27 cellular contexts compared by ENCODE assay signal in the genomic region with DNA sequence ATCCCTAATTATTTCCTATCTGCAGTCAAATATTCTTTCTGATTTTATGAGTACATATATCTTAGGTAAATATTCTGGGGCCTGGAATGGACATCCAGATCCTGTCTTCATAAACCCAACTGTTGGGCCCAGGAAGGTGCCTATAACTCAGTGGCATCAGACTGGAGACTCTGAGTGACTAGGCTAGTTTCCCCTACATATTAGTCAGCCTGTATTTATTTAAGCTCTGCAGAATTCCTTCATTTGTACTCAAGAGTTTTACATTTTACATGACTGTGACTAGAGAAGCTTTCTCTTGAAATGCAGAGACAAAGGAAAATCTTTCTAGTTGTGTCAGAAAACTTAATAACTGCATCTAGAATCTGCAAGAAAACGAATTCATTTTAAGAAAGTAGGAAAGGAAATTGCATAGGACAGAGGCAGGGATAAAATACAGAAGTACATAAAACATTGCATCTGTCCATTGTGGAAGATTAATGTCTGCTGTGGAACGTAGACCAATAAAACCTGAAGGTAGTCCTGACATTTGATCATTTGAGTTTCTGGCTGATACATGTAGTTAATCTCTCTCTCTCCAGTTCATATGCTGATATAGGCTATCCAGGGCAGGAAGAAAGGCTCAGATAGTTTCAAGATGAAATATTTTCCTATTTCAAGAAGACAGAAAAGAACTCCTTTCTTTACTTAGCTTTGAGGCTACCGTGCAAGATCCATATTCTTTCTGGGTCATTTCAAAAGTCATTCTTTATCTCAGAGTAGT.
DNase-seq lines count a peak whose midpoint lies in the region; ATAC-seq, FAIRE-seq and TF ChIP-seq lines count a peak whose summit lies in the region.
"Had no signal": no experiment of that assay in that cellular context is flagged by ENCODE, and none has a peak within 500 bp of the region (broad histone marks: within the 10 kb centered on the region; RNA-seq: fewer than 3 reads in every experiment).

No MANE protein-coding gene starts in this region.

- H3K27me3 ChIP-seq in HCT116 (ENCODE audit: insufficient read depth, low read length) (no peaks in the 10 kb centered on the region), adipocyte (replicated peaks; ENCODE audit: control insufficient read depth, insufficient read depth, low read length) (no peaks in the 10 kb centered on the region), osteoblast (ENCODE audit: insufficient read depth, low read length) (no peaks in the 10 kb centered on the region)
- H3K27me3 ChIP-seq: testis had no signal

- H3K36me3 ChIP-seq in HCT116 (ENCODE audit: control insufficient read depth in 1 of 2, insufficient read depth in 2 of 2, low read length in 2 of 2) (no peaks in the 10 kb centered on the region), adipocyte (ENCODE audit: control insufficient read depth, insufficient read depth, low read length, severe bottlenecking) (no peaks in the 10 kb centered on the region), osteoblast (ENCODE audit: insufficient read depth, low read length) (no peaks in the 10 kb centered on the region)

- no TSS peak for BruUV-seq in HCT116 (replicated peaks; lab: Mats Ljungman, UMichigan)

- CTCF ChIA-PET in A549 (lab: Yijun Ruan, JAX): interaction anchor here (1.1 kb wide), 1 partner anchor 170 kb away, joined by 3 read pairs; no protein-coding TSS in a partner anchor
- CTCF ChIA-PET in HCT116 (lab: Charles Lee): no interaction called here

- H3K9me3 ChIP-seq in A549 (no peaks in the 10 kb centered on the region), HCT116 (ENCODE audit: control insufficient read depth in 1 of 2, insufficient read depth in 1 of 2, low read depth in 1 of 2, low read length in 2 of 2) (no peaks in the 10 kb centered on the region), adipocyte (ENCODE audit: control insufficient read depth, low read length) (no peaks in the 10 kb centered on the region), osteoblast (ENCODE audit: low read depth, low read length) (no peaks in the 10 kb centered on the region)
- H3K9me3 ChIP-seq: testis had no signal

- POLR2A ChIA-PET in A549 (lab: Yijun Ruan, JAX): no interaction called here
- POLR2A ChIA-PET in HCT116 (lab: Charles Lee): no interaction called here

- H3K4me1 ChIP-seq in A549: peaks cover 21% of the 10 kb centered on the region
- peaks cover 16 to 18% of the 10 kb centered on the region in 2 experiments for H3K4me1 ChIP-seq in HCT116 (ENCODE audit: control insufficient read depth in 1 of 2, insufficient read depth in 2 of 2, low read length in 2 of 2)
- H3K4me1 ChIP-seq in adipocyte (ENCODE audit: control insufficient read depth, insufficient read depth, low read length): peaks cover 3% of the 10 kb centered on the region
- peaks cover 2% of the 10 kb centered on the region for H3K4me1 ChIP-seq in osteoblast (ENCODE audit: insufficient read depth, low read length)
- H3K4me1 ChIP-seq: testis had no signal

- H4K20me1 ChIP-seq in HCT116 (ENCODE audit: insufficient read depth) (no peaks in the 10 kb centered on the region), osteoblast (ENCODE audit: insufficient read depth, low read length) (peaks cover 3% of the 10 kb centered on the region)

- intact Hi-C loops in HCT116 (cut with micrococcal nuclease): no loop called here

- H2AFZ ChIP-seq in HCT116 (ENCODE audit: low read depth, low read length, poor library complexity, severe bottlenecking) (no peak overlapping the region), osteoblast (ENCODE audit: low read length) (no peak overlapping the region)

- no peaks in the 10 kb centered on the region for H3K9me2 ChIP-seq in HCT116 (ENCODE audit: insufficient read depth)

- H3K27ac ChIP-seq in A549: peak overlapping the region; percentile 55 to 61; a peak in 3 of 6 replicates
- H3K27ac ChIP-seq in HCT116 (ENCODE audit: low read depth, low read length): peak overlapping the region; percentile 43; the same call in 1 of the 2 replicates
- no peak overlapping the region for H3K27ac ChIP-seq in osteoblast (ENCODE audit: low read depth, low read length)
- H3K27ac ChIP-seq: testis had no signal

- TF ChIP-seq POLR2A in A549 (IDR thresholded peaks at IDR 0.05; ENCODE audit: low read length): no peak
- TF ChIP-seq POLR2A in HCT116 (IDR thresholded peaks at IDR 0.05; ENCODE audit: borderline replicate concordance, extremely low read depth, insufficient read depth, insufficient read length): no peak

- no peak for TF ChIP-seq RAD21 in A549 (conservative IDR thresholded peaks at IDR 0.05 in 1 of 2, IDR thresholded peaks at IDR 0.05 in 1 of 2)
- TF ChIP-seq RAD21 in HCT116 (IDR thresholded peaks at IDR 0.05; ENCODE audit: low read depth): no peak

- H3K79me2 ChIP-seq in HCT116 (ENCODE audit: insufficient read depth, low read length) (no peaks in the 10 kb centered on the region), osteoblast (ENCODE audit: insufficient read depth, low read length) (no peaks in the 10 kb centered on the region)

- H3K4me2 ChIP-seq in A549 (peak overlapping the region; percentile 64), HCT116 (ENCODE audit: low read length) (peak overlapping the region; percentile 60), osteoblast (ENCODE audit: insufficient read depth, low read length) (no peak overlapping the region)

- H3K9ac ChIP-seq in HCT116 (ENCODE audit: low read length) (no peak overlapping the region), adipocyte (ENCODE audit: low read length) (no peak overlapping the region)

- TF ChIP-seq CTCF in A549 (IDR thresholded peaks at IDR 0.05) (no peak), HCT116 (IDR thresholded peaks at IDR 0.05 in 2 of 3, conservative IDR thresholded peaks at IDR 0.05 in 1 of 3; ENCODE audit: borderline replicate concordance in 1 of 3, insufficient read depth in 1 of 3, low read depth in 2 of 3, low read length in 2 of 3) (no peak), osteoblast (IDR thresholded peaks at IDR 0.05; ENCODE audit: extremely low read depth, low read depth, low read length) (no peak)

- RAD21 ChIA-PET in HCT116 (lab: Charles Lee; ENCODE audit: low non-redundant PET in 1 of 2, low total read pairs in 2 of 2, uncharacterized antibody in 2 of 2, unreplicated experiment in 2 of 2): no interaction called here

- FAIRE-seq in A549 (lab: Jason Lieb, UNC): no peak
- FAIRE-seq: frontal cortex had no signal

- peak in 1 of 2 experiments; percentile 87; a peak in 3 of 6 replicates for ATAC-seq in A549
- ATAC-seq in HCT116: no peak
- ATAC-seq in GM19463 (IDR thresholded peaks at IDR 0.05; ENCODE audit: unreplicated experiment): no peak
- ATAC-seq: natural killer cell; stimulated activated naive B cell treated with anti-CD40 and anti-IgM and Interleukin-4, amounts not matched to agents 10 μg/mL and 1 μg/mL and 100 μg/mL, for 72 hours had no signal

- H3K4me3 ChIP-seq in A549 (no peak overlapping the region), HCT116 (replicated peaks in 1 of 2; ENCODE audit: low read depth in 1 of 2, low read length in 2 of 2) (0 out of 4 replicates have a peak overlapping the region, but pooled peaks of 1 of the 2 experiments have one; percentile 6), adipocyte (ENCODE audit: low read length) (no peak overlapping the region), osteoblast (ENCODE audit: insufficient read depth, low read length) (no peak overlapping the region)
- H3K4me3 ChIP-seq: testis had no signal

- WGBS in A549 (ENCODE audit: missing lambda C conversion rate): 9% methylated on average over 3 of the region's 3 CpGs

- TF ChIP-seq EP300 in A549 (IDR thresholded peaks at IDR 0.05): no peak

- DNase-seq in A549 (ENCODE audit: low read depth in 1 of 2, low spot score in 1 of 2) (peak in 1 of 2 experiments; percentile 48), HCT116 (ENCODE audit: low read depth, low spot score) (no peak), adipocyte (ENCODE audit: low read depth) (peak; percentile 16), kidney tubule cell (ENCODE audit: low spot score) (peak; percentile 11), osteoblast (ENCODE audit: insufficient read length, low spot score, missing footprints) (no peak), RKO (ENCODE audit: low spot score) (no peak), T-helper 9 cell (no peak)
- DNase-seq: activated B cell treated with CpG ODN at 0.5 μM for 24 hours; activated CD4-positive, alpha-beta memory T cell treated with anti-CD3 and anti-CD28 coated beads, Interleukin-2, amount 10 ng/mL, durations not matched to agents 7 days and 5 days; activated gamma-delta T cell; activated T-cell treated with anti-CD3 and anti-CD28 coated beads for 4 hours; CD4-positive, CD25-positive, alpha-beta regulatory T cell; central memory CD4-positive, alpha-beta T cell; erythroblast; H9; kidney glomerular epithelial cell; mesendoderm; natural killer cell; NCI-H1436 treated with DMSO at 0.1 percent for 48 hours; NCI-H2171 treated with DMSO at 0.1 percent for 48 hours; NCI-H774; stimulated activated CD4-positive, alpha-beta T cell treated with anti-CD3 and anti-CD28 coated beads, Interleukin-1b, Interleukin-23, amount 100 ng/mL, for 48 hours; stimulated activated naive B cell treated with anti-CD40 and anti-IgM and Interleukin-4, amounts not matched to agents 10 μg/mL and 1 μg/mL and 100 μg/mL, for 72 hours; T-helper 2 cell; testis had no signal

TF ChIP-seq in A549, 52 proteins besides CTCF, POLR2A, EP300 and RAD21 (continues in another document):
- TF ChIP-seq ZC3H11A (IDR thresholded peaks at IDR 0.05): no peak
- TF ChIP-seq JUN (IDR thresholded peaks at IDR 0.05): no peak
- TF ChIP-seq MAFK (IDR thresholded peaks at IDR 0.05; ENCODE audit: partially characterized antibody): no peak
- no peak for TF ChIP-seq KDM5A (IDR thresholded peaks at IDR 0.05)
- TF ChIP-seq NFE2L2 (conservative IDR thresholded peaks at IDR 0.05; ENCODE audit: low read length): no peak
- TF ChIP-seq NR3C1 (IDR thresholded peaks at IDR 0.05): no peak
- no peak for TF ChIP-seq RCOR1 (IDR thresholded peaks at IDR 0.05; ENCODE audit: low read depth, low read length)
- no peak for TF ChIP-seq FOXS1 (CRISPR knock-in tag; IDR thresholded peaks at IDR 0.05)
- TF ChIP-seq JUNB (IDR thresholded peaks at IDR 0.05): no peak
- no peak for TF ChIP-seq ZFP36 (IDR thresholded peaks at IDR 0.05; ENCODE audit: borderline replicate concordance, partially characterized antibody)
- no peak for TF ChIP-seq SREBF2 (IDR thresholded peaks at IDR 0.05)

TF ChIP-seq in HCT116, 20 proteins besides CTCF, POLR2A, EP300 and RAD21 (continues in another document):
- TF ChIP-seq, protein P1, sequence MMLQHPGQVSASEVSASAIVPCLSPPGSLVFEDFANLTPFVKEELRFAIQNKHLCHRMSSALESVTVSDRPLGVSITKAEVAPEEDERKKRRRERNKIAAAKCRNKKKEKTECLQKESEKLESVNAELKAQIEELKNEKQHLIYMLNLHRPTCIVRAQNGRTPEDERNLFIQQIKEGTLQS (IDR thresholded peaks at IDR 0.05): no peak
- no peak for TF ChIP-seq YY1 (IDR thresholded peaks at IDR 0.05; ENCODE audit: extremely low read depth, insufficient replicate concordance, low read depth, low read length)
- no peak for TF ChIP-seq EGR1 (IDR thresholded peaks at IDR 0.05; ENCODE audit: low read depth)
- no peak for TF ChIP-seq EZH2phosphoT487 (IDR thresholded peaks at IDR 0.05; ENCODE audit: borderline replicate concordance)
- TF ChIP-seq EZH2 (IDR thresholded peaks at IDR 0.05): no peak
- TF ChIP-seq ZFX (IDR thresholded peaks at IDR 0.05): no peak
- no peak for TF ChIP-seq SP1 (IDR thresholded peaks at IDR 0.05; ENCODE audit: low read depth)

Comparison
In these comparisons a context has a peak if more than half of its experiments do, and no peak if none do; other contexts are left out.
1. DNase-seq: peak in adipocyte (single experiment) and kidney tubule cell (single experiment); none in HCT116 (single experiment), osteoblast (single experiment), RKO (single experiment) and T-helper 9 cell (single experiment).